ENCODE assay signal across 1 cellular context in the genomic region with DNA sequence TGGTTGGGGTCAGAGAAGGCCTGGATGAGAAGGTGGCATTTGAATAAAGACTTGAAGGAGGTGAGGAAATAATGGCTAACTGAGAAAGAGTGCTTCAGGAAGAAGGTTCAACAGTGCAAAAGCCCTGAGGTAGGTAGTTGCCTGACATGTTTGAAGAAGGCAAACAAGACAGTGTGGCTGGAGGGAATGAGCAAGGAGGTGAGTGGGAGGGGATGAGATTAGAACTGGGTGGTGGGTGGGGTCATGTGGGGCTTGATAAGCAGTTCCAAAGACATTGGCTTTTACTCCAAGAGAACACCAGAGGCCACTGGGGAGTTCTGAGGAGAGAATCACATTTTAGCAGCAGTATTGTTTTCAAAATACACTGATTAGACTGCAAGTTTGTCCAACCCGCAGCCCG.
A peak's percentile ranks its signal among the peaks of the same experiment; 100 is the strongest.
TF ChIP-seq lines count a peak whose summit lies in the region.

No MANE protein-coding gene starts in this region.

TF ChIP-seq in K562, 482 proteins besides CTCF, POLR2A, EP300 and RAD21 (continued from another document and continues in another):
- TF ChIP-seq CBFB (CRISPR knock-in tag; IDR thresholded peaks at IDR 0.05) (no peak), RBM22 (IDR thresholded peaks at IDR 0.05; ENCODE audit: low read depth, low read length, poor library complexity, severe bottlenecking) (no peak), ZKSCAN8 (CRISPR knock-in tag; IDR thresholded peaks at IDR 0.05) (no peak), HMG20B (CRISPR knock-in tag; IDR thresholded peaks at IDR 0.05) (no peak), TAF1 (IDR thresholded peaks at IDR 0.05; ENCODE audit: control insufficient read depth, extremely low read depth, insufficient read depth, low read length, severe bottlenecking) (no peak), MEIS2 (IDR thresholded peaks at IDR 0.05; ENCODE audit: partially characterized antibody) (no peak), ERF (CRISPR knock-in tag; IDR thresholded peaks at IDR 0.05) (no peak), TFE3 (CRISPR knock-in tag; IDR thresholded peaks at IDR 0.05) (no peak), TAL1 (IDR thresholded peaks at IDR 0.05) (peak; percentile 36; the same call in 1 of the 2 replicates), PTTG1 (tag; IDR thresholded peaks at IDR 0.05; ENCODE audit: low read depth) (no peak), NFE2 (IDR thresholded peaks at IDR 0.05; ENCODE audit: low read depth) (no peak), SPI1 (IDR thresholded peaks at IDR 0.05; ENCODE audit: borderline replicate concordance, low read depth, low read length) (no peak), RBBP5 (IDR thresholded peaks at IDR 0.05; ENCODE audit: borderline replicate concordance, insufficient read depth, low read length, poor library complexity, severe bottlenecking) (no peak), HDGF (IDR thresholded peaks at IDR 0.05) (no peak), WHSC1 (IDR thresholded peaks at IDR 0.05; ENCODE audit: low read length) (no peak), DPF2 (IDR thresholded peaks at IDR 0.05) (peak; percentile 51; the same call in 1 of the 2 replicates), CBFA2T2 (conservative IDR thresholded peaks at IDR 0.05) (peak; percentile 43; the same call in 1 of the 2 replicates), MTA3 (IDR thresholded peaks at IDR 0.05; ENCODE audit: borderline replicate concordance) (no peak), EGR1 (conservative IDR thresholded peaks at IDR 0.05) (peak; percentile 89), GTF2F1 (IDR thresholded peaks at IDR 0.05; ENCODE audit: low read depth, low read length) (no peak), ZNF121 (CRISPR knock-in tag; conservative IDR thresholded peaks at IDR 0.05) (no peak), SNAPC5 (CRISPR knock-in tag; IDR thresholded peaks at IDR 0.05) (no peak), RBM25 (IDR thresholded peaks at IDR 0.05; ENCODE audit: low read depth, low read length, severe bottlenecking) (peak; percentile 3), HINFP (tag; conservative IDR thresholded peaks at IDR 0.05; ENCODE audit: low read depth) (no peak), TGIF2 (CRISPR knock-in tag; IDR thresholded peaks at IDR 0.05) (no peak), HSF4 (CRISPR knock-in tag; IDR thresholded peaks at IDR 0.05; ENCODE audit: borderline replicate concordance) (no peak), ZNF274 (IDR thresholded peaks at IDR 0.05; ENCODE audit: borderline replicate concordance, low read depth, low read length) (no peak), SP2 (IDR thresholded peaks at IDR 0.05; ENCODE audit: extremely low read depth, low read depth, low read length, poor library complexity, severe bottlenecking) (no peak), CSDE1 (IDR thresholded peaks at IDR 0.05) (no peak), VEZF1 (CRISPR knock-in tag; IDR thresholded peaks at IDR 0.05) (peak; percentile 35; the same call in 1 of the 2 replicates), ZNF311 (CRISPR knock-in tag; IDR thresholded peaks at IDR 0.05) (no peak), ZNF449 (CRISPR knock-in tag; IDR thresholded peaks at IDR 0.05) (no peak), E2F3 (CRISPR knock-in tag; IDR thresholded peaks at IDR 0.05) (no peak), HNRNPK (IDR thresholded peaks at IDR 0.05; ENCODE audit: low read depth, low read length, poor library complexity, severe bottlenecking) (no peak), TAF9B (IDR thresholded peaks at IDR 0.05; ENCODE audit: partially characterized antibody) (no peak), FOXP4 (CRISPR knock-in tag; IDR thresholded peaks at IDR 0.05; ENCODE audit: borderline replicate concordance) (no peak)
- TF ChIP-seq, protein P1, sequence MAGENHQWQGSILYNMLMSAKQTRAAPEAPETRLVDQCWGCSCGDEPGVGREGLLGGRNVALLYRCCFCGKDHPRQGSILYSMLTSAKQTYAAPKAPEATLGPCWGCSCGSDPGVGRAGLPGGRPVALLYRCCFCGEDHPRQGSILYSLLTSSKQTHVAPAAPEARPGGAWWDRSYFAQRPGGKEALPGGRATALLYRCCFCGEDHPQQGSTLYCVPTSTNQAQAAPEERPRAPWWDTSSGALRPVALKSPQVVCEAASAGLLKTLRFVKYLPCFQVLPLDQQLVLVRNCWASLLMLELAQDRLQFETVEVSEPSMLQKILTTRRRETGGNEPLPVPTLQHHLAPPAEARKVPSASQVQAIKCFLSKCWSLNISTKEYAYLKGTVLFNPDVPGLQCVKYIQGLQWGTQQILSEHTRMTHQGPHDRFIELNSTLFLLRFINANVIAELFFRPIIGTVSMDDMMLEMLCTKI (IDR thresholded peaks at IDR 0.05; ENCODE audit: partially characterized antibody): no peak
- TF ChIP-seq, protein P2, sequence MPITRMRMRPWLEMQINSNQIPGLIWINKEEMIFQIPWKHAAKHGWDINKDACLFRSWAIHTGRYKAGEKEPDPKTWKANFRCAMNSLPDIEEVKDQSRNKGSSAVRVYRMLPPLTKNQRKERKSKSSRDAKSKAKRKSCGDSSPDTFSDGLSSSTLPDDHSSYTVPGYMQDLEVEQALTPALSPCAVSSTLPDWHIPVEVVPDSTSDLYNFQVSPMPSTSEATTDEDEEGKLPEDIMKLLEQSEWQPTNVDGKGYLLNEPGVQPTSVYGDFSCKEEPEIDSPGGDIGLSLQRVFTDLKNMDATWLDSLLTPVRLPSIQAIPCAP (CRISPR knock-in tag; IDR thresholded peaks at IDR 0.05; ENCODE audit: borderline replicate concordance): no peak
- TF ChIP-seq, protein P3, sequence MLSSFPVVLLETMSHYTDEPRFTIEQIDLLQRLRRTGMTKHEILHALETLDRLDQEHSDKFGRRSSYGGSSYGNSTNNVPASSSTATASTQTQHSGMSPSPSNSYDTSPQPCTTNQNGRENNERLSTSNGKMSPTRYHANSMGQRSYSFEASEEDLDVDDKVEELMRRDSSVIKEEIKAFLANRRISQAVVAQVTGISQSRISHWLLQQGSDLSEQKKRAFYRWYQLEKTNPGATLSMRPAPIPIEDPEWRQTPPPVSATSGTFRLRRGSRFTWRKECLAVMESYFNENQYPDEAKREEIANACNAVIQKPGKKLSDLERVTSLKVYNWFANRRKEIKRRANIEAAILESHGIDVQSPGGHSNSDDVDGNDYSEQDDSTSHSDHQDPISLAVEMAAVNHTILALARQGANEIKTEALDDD (IDR thresholded peaks at IDR 0.05): no peak
- TF ChIP-seq, protein P4, sequence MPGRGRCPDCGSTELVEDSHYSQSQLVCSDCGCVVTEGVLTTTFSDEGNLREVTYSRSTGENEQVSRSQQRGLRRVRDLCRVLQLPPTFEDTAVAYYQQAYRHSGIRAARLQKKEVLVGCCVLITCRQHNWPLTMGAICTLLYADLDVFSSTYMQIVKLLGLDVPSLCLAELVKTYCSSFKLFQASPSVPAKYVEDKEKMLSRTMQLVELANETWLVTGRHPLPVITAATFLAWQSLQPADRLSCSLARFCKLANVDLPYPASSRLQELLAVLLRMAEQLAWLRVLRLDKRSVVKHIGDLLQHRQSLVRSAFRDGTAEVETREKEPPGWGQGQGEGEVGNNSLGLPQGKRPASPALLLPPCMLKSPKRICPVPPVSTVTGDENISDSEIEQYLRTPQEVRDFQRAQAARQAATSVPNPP (IDR thresholded peaks at IDR 0.05; ENCODE audit: borderline replicate concordance, insufficient read depth, insufficient read length): no peak
- TF ChIP-seq, protein P5, sequence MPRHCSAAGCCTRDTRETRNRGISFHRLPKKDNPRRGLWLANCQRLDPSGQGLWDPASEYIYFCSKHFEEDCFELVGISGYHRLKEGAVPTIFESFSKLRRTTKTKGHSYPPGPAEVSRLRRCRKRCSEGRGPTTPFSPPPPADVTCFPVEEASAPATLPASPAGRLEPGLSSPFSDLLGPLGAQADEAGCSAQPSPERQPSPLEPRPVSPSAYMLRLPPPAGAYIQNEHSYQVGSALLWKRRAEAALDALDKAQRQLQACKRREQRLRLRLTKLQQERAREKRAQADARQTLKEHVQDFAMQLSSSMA (CRISPR knock-in tag; IDR thresholded peaks at IDR 0.05): no peak
- TF ChIP-seq, protein P6, sequence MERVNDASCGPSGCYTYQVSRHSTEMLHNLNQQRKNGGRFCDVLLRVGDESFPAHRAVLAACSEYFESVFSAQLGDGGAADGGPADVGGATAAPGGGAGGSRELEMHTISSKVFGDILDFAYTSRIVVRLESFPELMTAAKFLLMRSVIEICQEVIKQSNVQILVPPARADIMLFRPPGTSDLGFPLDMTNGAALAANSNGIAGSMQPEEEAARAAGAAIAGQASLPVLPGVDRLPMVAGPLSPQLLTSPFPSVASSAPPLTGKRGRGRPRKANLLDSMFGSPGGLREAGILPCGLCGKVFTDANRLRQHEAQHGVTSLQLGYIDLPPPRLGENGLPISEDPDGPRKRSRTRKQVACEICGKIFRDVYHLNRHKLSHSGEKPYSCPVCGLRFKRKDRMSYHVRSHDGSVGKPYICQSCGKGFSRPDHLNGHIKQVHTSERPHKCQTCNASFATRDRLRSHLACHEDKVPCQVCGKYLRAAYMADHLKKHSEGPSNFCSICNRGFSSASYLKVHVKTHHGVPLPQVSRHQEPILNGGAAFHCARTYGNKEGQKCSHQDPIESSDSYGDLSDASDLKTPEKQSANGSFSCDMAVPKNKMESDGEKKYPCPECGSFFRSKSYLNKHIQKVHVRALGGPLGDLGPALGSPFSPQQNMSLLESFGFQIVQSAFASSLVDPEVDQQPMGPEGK (CRISPR knock-in tag; IDR thresholded peaks at IDR 0.05; ENCODE audit: borderline replicate concordance): no peak
